Comparison of ENCODE assay signal across 18 cellular contexts in genomic region chr11:15280393-15280792, GRCh38.
"Had no signal": no experiment of that assay in that cellular context is flagged by ENCODE, and none has a peak within 500 bp of the region (broad histone marks: within the 10 kb centered on the region; RNA-seq: fewer than 3 reads in every experiment).

No MANE protein-coding gene starts in this region.

- H3K4me3 ChIP-seq: body of pancreas, gastrocnemius medialis, prostate gland, skin epidermis, transverse colon had no signal

- ATAC-seq: activated CD8-positive, alpha-beta T cell treated with anti-CD3 and anti-CD28 coated beads, Interleukin-2, amount 10 ng/mL, durations not matched to agents 7 days and 5 days; body of pancreas; gastrocnemius medialis; right cardiac atrium; WTC11 had no signal

- H3K4me1 ChIP-seq: body of pancreas, gastrocnemius medialis, prostate gland, transverse colon had no signal

- H3K27ac ChIP-seq: body of pancreas, gastrocnemius medialis, prostate gland, skin epidermis, transverse colon had no signal

- DNase-seq: activated CD4-positive, alpha-beta T cell treated with anti-CD3 and anti-CD28 coated beads for 4 hours; activated CD8-positive, alpha-beta memory T cell treated with anti-CD3 and anti-CD28 coated beads, Interleukin-2, amount 50 U/mL, for 48 hours; activated CD8-positive, alpha-beta T cell treated with anti-CD3 and anti-CD28 coated beads, Interleukin-2, amount 10 ng/mL, durations not matched to agents 7 days and 5 days; activated naive CD8-positive, alpha-beta T cell treated with anti-CD3 and anti-CD28 coated beads for 36 hours; amygdala; body of pancreas; caudate nucleus; erythroblast; gastrocnemius medialis; midbrain; right cardiac atrium; stimulated activated CD4-positive, alpha-beta T cell treated with anti-CD3 and anti-CD28 coated beads, Interleukin-15, amount 100 ng/mL, for 24 hours; stimulated activated CD4-positive, alpha-beta T cell treated with anti-CD3 and anti-CD28 coated beads, Interleukin-4, amount 100 ng/mL, for 1 hour; stimulated activated naive CD4-positive, alpha-beta T cell; transverse colon had no signal

- H3K36me3 ChIP-seq: gastrocnemius medialis, prostate gland, transverse colon had no signal

- H3K27me3 ChIP-seq: body of pancreas, gastrocnemius medialis, transverse colon had no signal

- H3K9me3 ChIP-seq: body of pancreas, gastrocnemius medialis, prostate gland, transverse colon had no signal
